In genomic region chr4:152382057-152382785, GRCh38 we compare ENCODE assay signal across 9 cellular contexts.
A peak's percentile ranks its signal among the peaks of the same experiment; 100 is the strongest.
DNase-seq lines count a peak whose midpoint lies in the region; ATAC-seq, FAIRE-seq and TF ChIP-seq lines count a peak whose summit lies in the region.
"Had no signal": no experiment of that assay in that cellular context is flagged by ENCODE, and none has a peak within 500 bp of the region (broad histone marks: within the 10 kb centered on the region; RNA-seq: fewer than 3 reads in every experiment).

No MANE protein-coding gene starts in this region.

- CTCF ChIA-PET in HepG2 (lab: Yijun Ruan, JAX; ENCODE audit: low intra/inter-chr PET ratio, low total read pairs), result no interaction called here

- TF ChIP-seq EP300 in HepG2 (IDR thresholded peaks at IDR 0.05; ENCODE audit: low read depth in 2 of 2, low read length in 2 of 2), result no peak
- no peak for TF ChIP-seq EP300 in HepG2 (CRISPR knock-in tag; IDR thresholded peaks at IDR 0.05; ENCODE audit: borderline replicate concordance)

- H3K36me3 Mint-ChIP-seq in T-helper 17 cell (ENCODE audit: low read depth) (no peaks in the 10 kb centered on the region), immature natural killer cell (no peaks in the 10 kb centered on the region)

- H3K27me3 ChIP-seq in liver (ENCODE audit: control insufficient read depth in 4 of 4, insufficient read depth in 4 of 4, low read length in 3 of 4) (no peaks in the 10 kb centered on the region), HepG2 (ENCODE audit: control insufficient read depth in 1 of 2, insufficient read depth in 2 of 2, low read length in 2 of 2) (no peaks in the 10 kb centered on the region)

- in situ Hi-C loops in HepG2 (cut with HindIII; ENCODE audit: extremely low pct_ligation_motif_present, low pct_unique_long_range_greater_than_20kb), result no loop called here

- H4K20me1 ChIP-seq in HepG2 (ENCODE audit: insufficient read depth, low read length), result no peaks in the 10 kb centered on the region; the same call in 1 of the 2 replicates

- ATAC-seq in HepG2, result no peak
- peak; percentile 59 for ATAC-seq in T-helper 17 cell
- ATAC-seq in GM19455 (IDR thresholded peaks at IDR 0.05; ENCODE audit: unreplicated experiment), result no peak
- ATAC-seq in HG02588 (IDR thresholded peaks at IDR 0.05; ENCODE audit: unreplicated experiment), result no peak
- no peak for ATAC-seq in HG03439 (IDR thresholded peaks at IDR 0.05; ENCODE audit: unreplicated experiment)

- H3K27me3 Mint-ChIP-seq in T-helper 17 cell (no peaks in the 10 kb centered on the region), immature natural killer cell (ENCODE audit: low read depth in 3 of 3) (no peaks in the 10 kb centered on the region)

- H3K27ac ChIP-seq in liver (ENCODE audit: low read depth in 1 of 2, low read length in 2 of 2) (peak overlapping the region in 1 of 2 donors; percentile 30), HepG2 (ENCODE audit: extremely low read length, insufficient read depth, low read length) (no peak overlapping the region)

- H3K9ac ChIP-seq in liver (ENCODE audit: low read depth in 1 of 2, low read length in 2 of 2) (peak overlapping the region; percentile 59 to 71), HepG2 (ENCODE audit: insufficient read depth, low read depth, low read length) (no peak overlapping the region)

- DNase-seq in HepG2 (ENCODE audit: low spot score) (no peak), T-helper 17 cell (no peak), immature natural killer cell (no peak), DMS114 treated with DMSO at 0.1 percent for 48 hours (lab: John Stamatoyannopoulos, UW; ENCODE audit: unreplicated experiment) (no peak)
- DNase-seq: GDM1 had no signal

- H3K36me3 ChIP-seq in liver (ENCODE audit: control insufficient read depth in 4 of 4, insufficient read depth in 3 of 4, low read depth in 1 of 4, low read length in 3 of 4), result no peaks in the 10 kb centered on the region
- no peaks in the 10 kb centered on the region for H3K36me3 ChIP-seq in HepG2 (replicated peaks in 1 of 2; ENCODE audit: control insufficient read depth in 1 of 2, insufficient read depth in 2 of 2, low read length in 2 of 2)

- no peak for TF ChIP-seq POLR2A in HepG2 (IDR thresholded peaks at IDR 0.05; ENCODE audit: insufficient read depth in 1 of 2, low read depth in 2 of 2, low read length in 2 of 2)

- no peak overlapping the region for H2AFZ ChIP-seq in HepG2 (ENCODE audit: low read length)

- H3K4me1 Mint-ChIP-seq in T-helper 17 cell (peaks cover 6% of the 10 kb centered on the region), immature natural killer cell (peaks cover 15 to 37% of the 10 kb centered on the region in 2 donors)

- H3K9me3 ChIP-seq in liver (ENCODE audit: control insufficient read depth in 4 of 4, low read length in 3 of 4) (no peaks in the 10 kb centered on the region), HepG2 (ENCODE audit: low read length) (no peaks in the 10 kb centered on the region), T-helper 17 cell (ENCODE audit: control insufficient read depth, low read length, poor library complexity, severe bottlenecking) (no peaks in the 10 kb centered on the region)

- H3K4me2 ChIP-seq in HepG2 (ENCODE audit: low read depth, low read length), result no peak overlapping the region

- intact Hi-C loops in HepG2 (cut with micrococcal nuclease; ENCODE audit: unreplicated experiment), result no loop called here

- H3K4me3 Mint-ChIP-seq in T-helper 17 cell (peak overlapping the region; percentile 52), immature natural killer cell (peak overlapping the region; percentile 67 to 79 (median 71))

- BruUV-seq in HepG2 (replicated peaks; lab: Mats Ljungman, UMichigan), result no TSS peak

- POLR2A ChIA-PET in HepG2 (lab: Yijun Ruan, JAX), result no interaction called here

- no peak for TF ChIP-seq RAD21 in liver (IDR thresholded peaks at IDR 0.05)
- TF ChIP-seq RAD21 in HepG2 (CRISPR knock-in tag; IDR thresholded peaks at IDR 0.05), result no peak

- H3K4me3 ChIP-seq in liver (ENCODE audit: low read depth in 1 of 3, low read length in 3 of 3), result peak overlapping the region in 2 of 3 donors; percentile 31 to 53
- no peak overlapping the region for H3K4me3 ChIP-seq in HepG2 (replicated peaks in 1 of 3; ENCODE audit: insufficient read depth in 1 of 3, low read depth in 2 of 3, low read length in 3 of 3)

- TF ChIP-seq CTCF in liver (IDR thresholded peaks at IDR 0.05; ENCODE audit: low read depth, low read length, missing input control) (no peak), HepG2 (CRISPR knock-in tag; IDR thresholded peaks at IDR 0.05) (no peak)

- no peaks in the 10 kb centered on the region for H3K79me2 ChIP-seq in HepG2 (ENCODE audit: insufficient read depth, low read length)

- no peaks in the 10 kb centered on the region for H3K9me3 Mint-ChIP-seq in immature natural killer cell

- 23% methylated on average over 4 of the region's 4 CpGs for WGBS in liver
- WGBS in HepG2 (ENCODE audit: low lambda C conversion rate), result 97% methylated on average over 4 of the region's 4 CpGs

- H3K27ac Mint-ChIP-seq in T-helper 17 cell (peak overlapping the region; percentile 75), immature natural killer cell (peak overlapping the region; percentile 50 to 91 (median 87))

- no peak for FAIRE-seq in HepG2 (lab: Jason Lieb, UNC)

- H3K4me1 ChIP-seq in liver (ENCODE audit: control insufficient read depth in 4 of 4, insufficient read depth in 4 of 4, low read length in 3 of 4) (peaks cover 0 to 21% (median 7%) of the 10 kb centered on the region in 4 donors), HepG2 (ENCODE audit: insufficient read depth, low read length) (no peaks in the 10 kb centered on the region)

TF ChIP-seq in liver, 16 proteins besides CTCF, POLR2A, EP300 and RAD21:
- peak; percentile 92 for TF ChIP-seq TAF1 (conservative IDR thresholded peaks at IDR 0.05)
- TF ChIP-seq ATF3 (IDR thresholded peaks at IDR 0.05), result no peak

TF ChIP-seq in HepG2, 621 proteins besides CTCF, POLR2A, EP300 and RAD21:
- TF ChIP-seq ZNF460 (CRISPR knock-in tag; IDR thresholded peaks at IDR 0.05; ENCODE audit: borderline replicate concordance) (no peak), KLF13 (CRISPR knock-in tag; IDR thresholded peaks at IDR 0.05) (no peak), AFF4 (CRISPR knock-in tag; IDR thresholded peaks at IDR 0.05) (no peak), SKI (IDR thresholded peaks at IDR 0.05; ENCODE audit: partially characterized antibody) (no peak), CSRNP2 (CRISPR knock-in tag; conservative IDR thresholded peaks at IDR 0.05; ENCODE audit: low read depth) (no peak), ATF7 (IDR thresholded peaks at IDR 0.05) (no peak), ATF7 (CRISPR knock-in tag; IDR thresholded peaks at IDR 0.05) (no peak), HIVEP1 (CRISPR knock-in tag; IDR thresholded peaks at IDR 0.05) (no peak), BRF2 (CRISPR knock-in tag; IDR thresholded peaks at IDR 0.05) (no peak)
TF ChIP-seq in HepG2: peak in this region for 0.

Comparison
In these comparisons a context has a peak if more than half of its experiments do, and no peak if none do; other contexts are left out.
1. H3K4me3 ChIP-seq: peak in liver (2 of 3); none in HepG2 (0 of 3).